In the genomic region with DNA sequence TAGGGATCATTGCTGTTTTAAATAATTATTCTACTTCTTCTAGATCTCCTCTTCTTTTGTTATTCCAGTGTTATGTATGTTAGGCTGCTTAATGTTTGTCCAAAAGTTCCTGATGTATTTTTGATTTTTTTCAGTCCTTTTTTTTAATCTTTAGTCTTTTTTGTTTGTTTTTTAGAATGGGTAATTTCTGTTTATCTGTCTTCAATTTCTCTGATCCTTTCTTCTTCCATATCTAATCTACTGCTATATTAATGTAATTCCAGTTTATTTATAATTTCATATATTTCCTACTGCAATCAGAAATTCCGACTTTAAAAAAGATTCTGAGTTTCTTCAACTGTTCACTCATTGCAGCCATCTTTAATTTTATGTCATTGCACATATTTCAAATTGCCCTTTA, we compare ENCODE assay signal across 11 cellular contexts.
"Had no signal": no experiment of that assay in that cellular context is flagged by ENCODE, and none has a peak within 500 bp of the region (broad histone marks: within the 10 kb centered on the region; RNA-seq: fewer than 3 reads in every experiment).

No MANE protein-coding gene starts in this region.

- FAIRE-seq: H1, H54 had no signal

- H3K27ac ChIP-seq: GM23248 had no signal

- H3K4me3 Mint-ChIP-seq: GM23338, H9, HFFc6 had no signal

- H3K4me1 Mint-ChIP-seq: GM23338, H9 had no signal

- H3K4me2 ChIP-seq: GM23338 had no signal

- ATAC-seq: GM23338, HCT116 had no signal

- H3K9me3 ChIP-seq: HAP-1 had no signal

- H3K27ac Mint-ChIP-seq: GM23338, H9, HFFc6 had no signal

- DNase-seq: GM23248, GOT3, H7, H9, HCEC 1CT, HFFc6 had no signal

- H3K9me3 Mint-ChIP-seq: H9 had no signal

- H3K36me3 ChIP-seq: HAP-1 had no signal

- H3K4me1 ChIP-seq: HAP-1 had no signal

- H2AFZ ChIP-seq: GM23248, GM23338 had no signal

- H3K4me3 ChIP-seq: GM23248, GM23338, HAP-1 had no signal

- H3K9ac ChIP-seq: GM23248 had no signal
